In the genomic region with DNA sequence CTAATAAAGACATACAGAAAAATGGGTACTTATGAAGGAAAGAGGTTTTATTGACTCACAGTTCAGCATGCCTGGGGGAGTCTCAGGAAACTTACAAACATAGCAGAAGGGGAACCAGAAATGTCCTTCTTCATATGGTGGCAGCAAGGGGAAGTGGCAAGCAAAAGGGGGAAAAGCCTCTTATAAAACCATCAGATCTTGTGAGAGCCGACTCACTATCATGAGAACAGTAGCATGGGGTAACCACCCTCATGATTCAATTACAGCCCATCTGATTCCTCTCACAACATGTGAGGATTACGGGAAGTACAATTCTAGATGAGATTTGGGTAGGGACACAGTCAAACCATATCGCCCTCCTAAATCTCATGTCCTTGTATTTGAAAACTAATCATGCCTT, we compare ENCODE assay signal across 24 cellular contexts.
"Had no signal": no experiment of that assay in that cellular context is flagged by ENCODE, and none has a peak within 500 bp of the region (broad histone marks: within the 10 kb centered on the region; RNA-seq: fewer than 3 reads in every experiment).

No MANE protein-coding gene starts in this region.

- H3K27ac ChIP-seq: adrenal gland, colonic mucosa, dorsolateral prefrontal cortex, esophagus squamous epithelium, hepatocyte, left lung, neural progenitor cell, sigmoid colon, transverse colon had no signal

- H3K27me3 ChIP-seq: colonic mucosa, sigmoid colon had no signal

- H3K36me3 ChIP-seq: adrenal gland, colonic mucosa, esophagus squamous epithelium, left lung, neural progenitor cell, sigmoid colon, transverse colon had no signal

- ATAC-seq: activated T-cell treated with anti-CD3 and anti-CD28 coated beads, Interleukin-2, amount 50 U/mL, for 4 hours; effector memory CD8-positive, alpha-beta T cell; left lung; stimulated activated memory B cell treated with anti-CD40 and anti-IgM and Interleukin-4, amounts not matched to agents 10 μg/mL and 1 μg/mL and 100 μg/mL, for 72 hours had no signal

- H3K9me3 ChIP-seq: adrenal gland, colonic mucosa, transverse colon had no signal

- H3K4me1 ChIP-seq: colonic mucosa, left lung, neural progenitor cell had no signal

- DNase-seq: activated CD4-positive, alpha-beta T cell treated with anti-CD3 and anti-CD28 coated beads for 4 hours; activated CD4-positive, alpha-beta T cell treated with anti-CD3 and anti-CD28 coated beads, Interleukin-2, amount 50 U/mL, for 48 hours; activated CD4-positive, CD25-positive, alpha-beta regulatory T cell; activated CD8-positive, alpha-beta memory T cell treated with anti-CD3 and anti-CD28 coated beads, Interleukin-2, amount 50 U/mL, for 48 hours; activated naive CD4-positive, alpha-beta T cell; activated T-cell treated with anti-CD3 and anti-CD28 coated beads, Interleukin-2, amount 50 U/mL, for 4 hours; adrenal gland; central memory CD4-positive, alpha-beta T cell; colonic mucosa; dorsolateral prefrontal cortex; effector memory CD8-positive, alpha-beta T cell; esophagus squamous epithelium; immature natural killer cell; left lung; naive B cell; sigmoid colon; stimulated activated CD4-positive, alpha-beta T cell treated with anti-CD3 and anti-CD28 coated beads, Interleukin-15, amount 100 ng/mL, for 24 hours; T-helper 9 cell; transverse colon had no signal

- H3K4me3 ChIP-seq: adrenal gland, colonic mucosa, dorsolateral prefrontal cortex, esophagus squamous epithelium, hepatocyte, left lung, lung, neural progenitor cell, sigmoid colon, smooth muscle cell, transverse colon had no signal
